In genomic region chr6:5763871-5764270, GRCh38 we compare ENCODE assay signal across 11 cellular contexts.
DNase-seq lines count a peak whose midpoint lies in the region; ATAC-seq, FAIRE-seq and TF ChIP-seq lines count a peak whose summit lies in the region.
"Had no signal": no experiment of that assay in that cellular context is flagged by ENCODE, and none has a peak within 500 bp of the region (broad histone marks: within the 10 kb centered on the region; RNA-seq: fewer than 3 reads in every experiment).

No MANE protein-coding gene starts in this region.

- no peak overlapping the region for H3K4me3 ChIP-seq in HEK293 (ENCODE audit: low read depth, low read length)
- H3K4me3 ChIP-seq in astrocyte (ENCODE audit: insufficient read depth, low read depth, low read length): peak overlapping the region; percentile 8
- no peak overlapping the region for H3K4me3 ChIP-seq in lower lobe of right lung

- CTCF ChIA-PET in GM10248 (lab: Yijun Ruan, JAX) (interaction anchor here (1.1 to 1.5 kb wide), 2 partner anchors 12 to 15 kb away, joined by 4 to 5 read pairs; no protein-coding TSS in a partner anchor), HEK293 (lab: Yijun Ruan, JAX) (no interaction called here)

- no peak for ATAC-seq in lower lobe of right lung

- no peaks in the 10 kb centered on the region for H3K79me2 ChIP-seq in astrocyte (ENCODE audit: insufficient read depth, low read length)

- intact Hi-C loops in lower lobe of right lung (cut with DNase I): no loop called here

- H3K9me3 Mint-ChIP-seq in astrocyte (ENCODE audit: unreplicated experiment): peaks cover 6% of the 10 kb centered on the region
- peaks cover 28% of the 10 kb centered on the region for H3K9me3 Mint-ChIP-seq in nephron progenitor cell

- peak overlapping the region; percentile 26 for H2AFZ ChIP-seq in astrocyte (ENCODE audit: low read depth, low read length)

- FAIRE-seq in astrocyte (lab: Jason Lieb, UNC): no peak

- H3K27me3 ChIP-seq in astrocyte (ENCODE audit: insufficient read depth, low read length) (no peaks in the 10 kb centered on the region), lower lobe of right lung (ENCODE audit: low read depth) (no peaks in the 10 kb centered on the region)

- H3K4me1 Mint-ChIP-seq in astrocyte (ENCODE audit: low read depth, unreplicated experiment): peaks cover 6% of the 10 kb centered on the region
- peaks cover 37% of the 10 kb centered on the region for H3K4me1 Mint-ChIP-seq in nephron progenitor cell

- H3K4me2 ChIP-seq in astrocyte (ENCODE audit: low read length): peak overlapping the region; percentile 74

- H3K4me1 ChIP-seq in HEK293 (ENCODE audit: control insufficient read depth, insufficient read depth, low read length): no peaks in the 10 kb centered on the region
- H3K4me1 ChIP-seq in astrocyte (ENCODE audit: insufficient read depth, low read length): peaks cover 19% of the 10 kb centered on the region
- peaks cover 14% of the 10 kb centered on the region for H3K4me1 ChIP-seq in lower lobe of right lung

- H3K9me3 ChIP-seq in HEK293 (ENCODE audit: control insufficient read depth, insufficient read depth, low read depth, low read length) (no peaks in the 10 kb centered on the region), astrocyte (ENCODE audit: insufficient read depth, low read depth, low read length) (no peaks in the 10 kb centered on the region), lower lobe of right lung (no peaks in the 10 kb centered on the region)

- H3K27ac Mint-ChIP-seq in astrocyte (ENCODE audit: unreplicated experiment): no peak overlapping the region
- peak overlapping the region; percentile 77 for H3K27ac Mint-ChIP-seq in nephron progenitor cell
- H3K27ac Mint-ChIP-seq: type B pancreatic cell had no signal

- no peak for TF ChIP-seq CTCF in GM10248 (IDR thresholded peaks at IDR 0.05; ENCODE audit: control extremely low read depth, extremely low read depth, low read depth, missing control alignments)
- TF ChIP-seq CTCF in HEK293 (tag by site-specific recombination; IDR thresholded peaks at IDR 0.05): no peak
- TF ChIP-seq CTCF in astrocyte (IDR thresholded peaks at IDR 0.05; ENCODE audit: insufficient read depth, low read depth, low read length): no peak
- TF ChIP-seq CTCF in nephron progenitor cell (IDR thresholded peaks at IDR 0.05): no peak
- TF ChIP-seq CTCF in lower lobe of right lung (IDR thresholded peaks at IDR 0.05): no peak

- H3K27ac ChIP-seq in HEK293 (ENCODE audit: extremely low read depth, low read depth, low read length) (no peak overlapping the region), astrocyte (ENCODE audit: low read depth, low read length) (peak overlapping the region; percentile 27), lower lobe of right lung (no peak overlapping the region)

- no peaks in the 10 kb centered on the region for H3K27me3 Mint-ChIP-seq in astrocyte (ENCODE audit: low read depth, unreplicated experiment)
- peaks cover 6% of the 10 kb centered on the region for H3K27me3 Mint-ChIP-seq in nephron progenitor cell (ENCODE audit: low read depth, poor library complexity)
- H3K27me3 Mint-ChIP-seq: type B pancreatic cell had no signal

- DNase-seq in GM10248 (ENCODE audit: extremely low spot score) (peak; percentile 44), astrocyte (ENCODE audit: low read depth) (peak; percentile 70), nephron progenitor cell (no peak), MV-4-11 (lab: John Stamatoyannopoulos, UW) (no peak), NCI-H2227 treated with DMSO at 0.1 percent for 48 hours (lab: John Stamatoyannopoulos, UW) (no peak), lower lobe of right lung (no peak), OCI-M1 (lab: John Stamatoyannopoulos, UW) (no peak)
- DNase-seq: Calu3, NCI-H1417 treated with DMSO at 0.1 percent for 48 hours had no signal

- H3K9ac ChIP-seq in astrocyte (ENCODE audit: low read length): peak overlapping the region; percentile 10

- H3K36me3 Mint-ChIP-seq in astrocyte (ENCODE audit: low read depth, unreplicated experiment): peaks cover 2% of the 10 kb centered on the region
- peaks cover 15% of the 10 kb centered on the region for H3K36me3 Mint-ChIP-seq in nephron progenitor cell (ENCODE audit: low read depth)
- H3K36me3 Mint-ChIP-seq: type B pancreatic cell had no signal

- H4K20me1 ChIP-seq in astrocyte (ENCODE audit: insufficient read depth, low read length): no peaks in the 10 kb centered on the region

- POLR2A ChIA-PET in GM10248 (lab: Yijun Ruan, JAX) (no interaction called here), HEK293 (lab: Yijun Ruan, JAX) (no interaction called here)

- H3K4me3 Mint-ChIP-seq in astrocyte (ENCODE audit: unreplicated experiment): no peak overlapping the region
- no peak overlapping the region for H3K4me3 Mint-ChIP-seq in nephron progenitor cell
- H3K4me3 Mint-ChIP-seq: type B pancreatic cell had no signal

- H3K36me3 ChIP-seq in HEK293 (ENCODE audit: control insufficient read depth in 2 of 2, insufficient read depth in 1 of 2, low read length in 2 of 2) (no peaks in the 10 kb centered on the region), astrocyte (ENCODE audit: insufficient read depth, low read length) (no peaks in the 10 kb centered on the region), lower lobe of right lung (no peaks in the 10 kb centered on the region)

TF ChIP-seq in HEK293, 187 proteins besides CTCF, POLR2A, EP300 and RAD21:
- TF ChIP-seq ZFHX2 (tag by site-specific recombination; conservative IDR thresholded peaks at IDR 0.05): peak; percentile 71
- no peak for TF ChIP-seq PRDM6 (tag by site-specific recombination; IDR thresholded peaks at IDR 0.05)
- TF ChIP-seq ZNF341 (tag by site-specific recombination; IDR thresholded peaks at IDR 0.05; ENCODE audit: low read depth): no peak
- peak; percentile 72 for TF ChIP-seq GLIS1 (tag by site-specific recombination; IDR thresholded peaks at IDR 0.05)
- peak; percentile 74 for TF ChIP-seq EGR2 (tag by site-specific recombination; IDR thresholded peaks at IDR 0.05; ENCODE audit: low read depth)
- no peak for TF ChIP-seq ZBTB20 (tag by site-specific recombination; IDR thresholded peaks at IDR 0.05)
- TF ChIP-seq ZNF776 (tag by site-specific recombination; IDR thresholded peaks at IDR 0.05; ENCODE audit: borderline replicate concordance): no peak

Comparison
In these comparisons a context has a peak if more than half of its experiments do, and no peak if none do; other contexts are left out.
1. DNase-seq: peak in GM10248 (single experiment) and astrocyte (single experiment); none in nephron progenitor cell (single experiment), MV-4-11 (single experiment), NCI-H2227 treated with DMSO at 0.1 percent for 48 hours (single experiment), lower lobe of right lung (single experiment) and OCI-M1 (single experiment).